ENCODE assay signal across 2 cellular contexts in the genomic region with DNA sequence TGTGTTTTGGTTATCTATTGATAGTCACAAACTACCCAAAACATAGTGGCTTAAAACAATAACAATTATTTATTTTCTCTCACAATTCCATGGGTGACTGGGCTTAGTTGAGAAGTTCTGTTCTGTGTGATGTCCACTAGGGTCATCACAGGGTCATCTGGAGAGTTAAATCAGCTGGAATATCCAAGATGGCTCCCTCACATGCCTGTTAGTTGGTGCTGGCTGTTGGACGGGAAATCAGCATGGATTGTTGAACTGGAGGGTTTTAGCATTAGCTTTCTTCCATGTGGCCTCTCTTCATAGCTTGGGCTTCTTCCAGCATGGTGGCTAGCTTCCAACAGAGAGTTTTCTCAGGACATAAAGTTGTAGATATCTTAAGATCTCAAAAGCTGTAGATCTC.
TF ChIP-seq lines count a peak whose summit lies in the region.

No MANE protein-coding gene starts in this region.

TF ChIP-seq in HCT116, 20 proteins besides CTCF, POLR2A, EP300 and RAD21:
- TF ChIP-seq MAX (IDR thresholded peaks at IDR 0.05) (no peak), YY1 (IDR thresholded peaks at IDR 0.05; ENCODE audit: extremely low read depth, insufficient replicate concordance, low read depth, low read length) (peak; percentile 31)
TF ChIP-seq in HCT116: peak in this region for 1.

TF ChIP-seq in H1, 55 proteins besides CTCF, POLR2A, EP300 and RAD21:
- TF ChIP-seq YY1 (IDR thresholded peaks at IDR 0.05; ENCODE audit: low read depth, low read length) (peak; percentile 85), CEBPB (IDR thresholded peaks at IDR 0.05; ENCODE audit: low read depth, low read length) (no peak)
TF ChIP-seq in H1: peak in this region for 1.
